19 cellular contexts compared by ENCODE assay signal in genomic region chr6:169366177-169366901, GRCh38.
"Had no signal": no experiment of that assay in that cellular context is flagged by ENCODE, and none has a peak within 500 bp of the region (broad histone marks: within the 10 kb centered on the region; RNA-seq: fewer than 3 reads in every experiment).

No MANE protein-coding gene starts in this region.

- H3K4me1 ChIP-seq: lower lobe of right lung, psoas muscle, sigmoid colon, stomach, tibial artery had no signal

- H3K4me1 Mint-ChIP-seq: natural killer cell; stimulated activated naive B cell treated with anti-CD40 and anti-IgM and Interleukin-4, amounts not matched to agents 10 μg/mL and 1 μg/mL and 100 μg/mL, for 72 hours had no signal

- H3K27me3 ChIP-seq: sigmoid colon, stomach, tibial artery had no signal

- H3K9me3 Mint-ChIP-seq: effector memory CD8-positive, alpha-beta T cell; natural killer cell; type B pancreatic cell had no signal

- H3K27ac Mint-ChIP-seq: effector memory CD8-positive, alpha-beta T cell; natural killer cell; stimulated activated naive B cell treated with anti-CD40 and anti-IgM and Interleukin-4, amounts not matched to agents 10 μg/mL and 1 μg/mL and 100 μg/mL, for 72 hours had no signal

- H3K27ac ChIP-seq: coronary artery, lower lobe of right lung, psoas muscle, sigmoid colon, stomach, tibial artery had no signal

- ATAC-seq: effector memory CD8-positive, alpha-beta T cell; left ventricle myocardium superior; lower lobe of right lung; natural killer cell; psoas muscle; right cardiac atrium; stimulated activated naive B cell treated with anti-CD40 and anti-IgM and Interleukin-4, amounts not matched to agents 10 μg/mL and 1 μg/mL and 100 μg/mL, for 72 hours had no signal

- H3K36me3 ChIP-seq: lower lobe of right lung, sigmoid colon, stomach, tibial artery had no signal

- H3K9me3 ChIP-seq: lower lobe of right lung, psoas muscle, sigmoid colon, stomach, tibial artery had no signal

- H3K4me3 ChIP-seq: coronary artery, lower lobe of right lung, psoas muscle, sigmoid colon, stomach, tibial artery had no signal

- H3K27me3 Mint-ChIP-seq: effector memory CD8-positive, alpha-beta T cell; stimulated activated naive B cell treated with anti-CD40 and anti-IgM and Interleukin-4, amounts not matched to agents 10 μg/mL and 1 μg/mL and 100 μg/mL, for 72 hours; type B pancreatic cell had no signal

- DNase-seq: dermis blood vessel endothelial cell; effector memory CD8-positive, alpha-beta T cell; erythroblast; head of caudate nucleus; left ventricle myocardium superior; lower lobe of right lung; natural killer cell; nucleus accumbens; psoas muscle; right cardiac atrium; sigmoid colon; stimulated activated CD4-positive, alpha-beta T cell treated with anti-CD3 and anti-CD28 coated beads, Interleukin-2, amount 100 ng/mL, for 24 hours; stimulated activated CD4-positive, alpha-beta T cell treated with anti-CD3 and anti-CD28 coated beads, Interleukin-4, amount 100 ng/mL, for 24 hours; stimulated activated naive B cell treated with anti-CD40 and anti-IgM and Interleukin-4, amounts not matched to agents 10 μg/mL and 1 μg/mL and 100 μg/mL, for 72 hours; stomach; tibial artery had no signal

- H3K4me3 Mint-ChIP-seq: effector memory CD8-positive, alpha-beta T cell; natural killer cell; neural crest cell; stimulated activated naive B cell treated with anti-CD40 and anti-IgM and Interleukin-4, amounts not matched to agents 10 μg/mL and 1 μg/mL and 100 μg/mL, for 72 hours; type B pancreatic cell had no signal

- H3K36me3 Mint-ChIP-seq: natural killer cell; stimulated activated naive B cell treated with anti-CD40 and anti-IgM and Interleukin-4, amounts not matched to agents 10 μg/mL and 1 μg/mL and 100 μg/mL, for 72 hours; type B pancreatic cell had no signal
